1 cellular context compared by ENCODE assay signal in genomic region chr9:74530458-74530857, GRCh38. TPM values are rescaled to one million over a fixed set of nuclear protein-coding genes. Genes with fewer than 3 reads are reported as not detected.
"Had no signal": no experiment of that assay in that cellular context is flagged by ENCODE, and none has a peak within 500 bp of the region (broad histone marks: within the 10 kb centered on the region; RNA-seq: fewer than 3 reads in every experiment).

No MANE protein-coding gene starts in this region.

RNA-seq across cellular contexts. Expression of gene RORB, which starts 33.3 kb away (rescaled TPM):
- polyA plus RNA-seq: keratinocyte had no signal
